ENCODE assay signal across 1 cellular context in genomic region chr1:217274416-217274815, GRCh38.
TF ChIP-seq lines count a peak whose summit lies in the region.

No MANE protein-coding gene starts in this region.

TF ChIP-seq in SK-N-SH treated with all-trans-retinoic acid at 6 μM for 48 hours, 23 proteins besides CTCF, POLR2A, EP300 and RAD21 (continued from another document):
- TF ChIP-seq GLIS3 (CRISPR knock-in tag; IDR thresholded peaks at IDR 0.05) (no peak), TCF4 (CRISPR knock-in tag; IDR thresholded peaks at IDR 0.05; ENCODE audit: borderline replicate concordance) (no peak), ZNF70 (CRISPR knock-in tag; IDR thresholded peaks at IDR 0.05) (no peak), SNAI2 (CRISPR knock-in tag; IDR thresholded peaks at IDR 0.05) (no peak), ESRRG (CRISPR knock-in tag; IDR thresholded peaks at IDR 0.05) (no peak), RARB (CRISPR knock-in tag; IDR thresholded peaks at IDR 0.05) (no peak)
